8 cellular contexts compared by ENCODE assay signal in the genomic region with DNA sequence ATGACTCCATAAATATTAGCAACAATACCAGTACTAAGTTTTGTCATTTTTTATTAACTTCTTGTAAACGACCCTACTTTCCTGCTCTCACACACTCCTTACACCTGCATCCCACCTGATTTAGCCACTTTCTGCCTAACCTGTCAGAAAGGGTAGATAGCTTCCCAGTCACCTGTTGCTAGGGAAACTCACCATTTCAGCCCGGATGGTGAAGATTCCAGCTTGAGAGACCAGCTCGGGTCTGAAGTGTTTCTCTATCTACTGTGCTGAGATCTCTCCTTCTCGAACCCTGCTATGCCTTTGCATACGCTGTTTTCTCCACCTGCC. TPM values are rescaled to one million over a fixed set of nuclear protein-coding genes. Genes with fewer than 3 reads are reported as not detected.
DNase-seq lines count a peak whose midpoint lies in the region; ATAC-seq and TF ChIP-seq lines count a peak whose summit lies in the region.

A gene with protein sequence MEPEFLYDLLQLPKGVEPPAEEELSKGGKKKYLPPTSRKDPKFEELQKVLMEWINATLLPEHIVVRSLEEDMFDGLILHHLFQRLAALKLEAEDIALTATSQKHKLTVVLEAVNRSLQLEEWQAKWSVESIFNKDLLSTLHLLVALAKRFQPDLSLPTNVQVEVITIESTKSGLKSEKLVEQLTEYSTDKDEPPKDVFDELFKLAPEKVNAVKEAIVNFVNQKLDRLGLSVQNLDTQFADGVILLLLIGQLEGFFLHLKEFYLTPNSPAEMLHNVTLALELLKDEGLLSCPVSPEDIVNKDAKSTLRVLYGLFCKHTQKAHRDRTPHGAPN (plus strand): TSS at position 220 of the 327 bp plus-strand sequence. CDS start 2,405 bp downstream, outside the sequence.

- no peaks in the 10 kb centered on the region for H3K4me1 ChIP-seq in tibial artery

- TF ChIP-seq CTCF in GM13977 (IDR thresholded peaks at IDR 0.05; ENCODE audit: extremely low read depth, insufficient read depth, missing control alignments): no peak
- TF ChIP-seq CTCF in tibial artery (IDR thresholded peaks at IDR 0.05): no peak

- H3K9me3 ChIP-seq in tibial artery: no peaks in the 10 kb centered on the region

- in situ Hi-C loops in GM13977 (cut with MboI; ENCODE audit: low pct_unique_long_range_greater_than_20kb, low sequenced_read_pairs, unreplicated experiment): no loop called here

- intact Hi-C loops in tibial artery (cut with DNase I; ENCODE audit: low total_unique reads): no loop called here

- peak within 1 kb of the TSS; percentile 23 to 28 for H3K4me3 ChIP-seq in tibial artery

- peaks cover 0 to 32% of the 10 kb centered on the region in 2 donors for H3K27me3 ChIP-seq in tibial artery

- H3K36me3 ChIP-seq in tibial artery: no peaks in the 10 kb centered on the region

- DNase-seq in GM13977 (ENCODE audit: low spot score) (peak; percentile 85), iPS-NIHi11 (ENCODE audit: low spot score) (peak; percentile 69), tibial artery (no peak), HK-2 (ENCODE audit: unreplicated experiment) (no peak), occipital lobe (lab: John Stamatoyannopoulos, UW) (no peak), ecto neural progenitor cell (ENCODE audit: low spot score) (no peak)
- DNase-seq in activated CD4-positive, alpha-beta T cell treated with anti-CD3 and anti-CD28 coated beads for 48 hours: peak; percentile 48

- H3K27ac ChIP-seq in tibial artery: no peak within 1 kb of the TSS

- ATAC-seq in HG03108 (IDR thresholded peaks at IDR 0.05; ENCODE audit: unreplicated experiment): peak; percentile 59

RNA-seq across cellular contexts. Expression of the gene that starts here (rescaled TPM):
- 0.47 TPM for total RNA-seq in occipital lobe

Comparison
In these comparisons a context has a peak if more than half of its experiments do, and no peak if none do; other contexts are left out.
1. DNase-seq: peak in GM13977 (single experiment), activated CD4-positive, alpha-beta T cell treated with anti-CD3 and anti-CD28 coated beads for 48 hours (single experiment) and iPS-NIHi11 (single experiment); none in tibial artery (0 of 2), HK-2 (single experiment), occipital lobe (single experiment) and ecto neural progenitor cell (single experiment).